In genomic region chr1:11560061-11560460, GRCh38 we compare ENCODE assay signal across 23 cellular contexts.
DNase-seq lines count a peak whose midpoint lies in the region; ATAC-seq, FAIRE-seq and TF ChIP-seq lines count a peak whose summit lies in the region.
"Had no signal": no experiment of that assay in that cellular context is flagged by ENCODE, and none has a peak within 500 bp of the region (broad histone marks: within the 10 kb centered on the region; RNA-seq: fewer than 3 reads in every experiment).

No MANE protein-coding gene starts in this region.

- TF ChIP-seq EP300 in HepG2 (IDR thresholded peaks at IDR 0.05; ENCODE audit: low read depth in 2 of 2, low read length in 2 of 2) (no peak), HepG2 (CRISPR knock-in tag; IDR thresholded peaks at IDR 0.05; ENCODE audit: borderline replicate concordance) (no peak)

- TF ChIP-seq POLR2A in HepG2 (IDR thresholded peaks at IDR 0.05; ENCODE audit: insufficient read depth in 1 of 2, low read depth in 2 of 2, low read length in 2 of 2) (no peak), right lobe of liver (IDR thresholded peaks at IDR 0.05) (no peak)

- H4K5ac ChIP-seq in mesendoderm (ENCODE audit: low read length) = no peak overlapping the region

- no peak for DNase-seq in HepG2 (ENCODE audit: low spot score)
- no peak for DNase-seq in right lobe of liver
- DNase-seq in ELF-1 (ENCODE audit: low read depth, low spot score) = peak; percentile 47
- DNase-seq in mesendoderm = peak; percentile 60
- peak; percentile 36 for DNase-seq in upper lobe of right lung
- DNase-seq in NOMO-1 treated with dmso at 0.1 percent for 144 hours (lab: John Stamatoyannopoulos, UW; ENCODE audit: unreplicated experiment) = no peak
- DNase-seq in stimulated activated naive CD4-positive, alpha-beta T cell treated with Interleukin-2 at 50 U/mL for 16 hours (lab: John Stamatoyannopoulos, UW) = no peak
- no peak for DNase-seq in GOT3 (lab: John Stamatoyannopoulos, UW)
- DNase-seq: 8988T; AML-193; Caco-2; Calu3; CD4-positive, alpha-beta T cell; CD8-positive, alpha-beta T cell; DMS79 treated with DMSO at 0.1 percent for 48 hours; GDM1 had no signal

- H3K23ac ChIP-seq in mesendoderm (ENCODE audit: low read length) = no peak overlapping the region

- intact Hi-C loops in HepG2 (cut with micrococcal nuclease; ENCODE audit: unreplicated experiment) = no loop called here
- intact Hi-C loops in right lobe of liver (cut with DNase I) = no loop called here
- intact Hi-C loops in upper lobe of right lung (cut with DNase I) = no loop called here

- H3K9me3 ChIP-seq in HepG2 (ENCODE audit: low read length) = no peaks in the 10 kb centered on the region
- H3K9me3 ChIP-seq in right lobe of liver = no peaks in the 10 kb centered on the region
- H3K9me3 ChIP-seq in upper lobe of right lung = no peaks in the 10 kb centered on the region
- H3K9me3 ChIP-seq: BLaER1 treated with 17β-estradiol and CSF1 and Interleukin-3, amounts not matched to agents 10 nM and 100 nM; Caco-2 had no signal

- no peaks in the 10 kb centered on the region for H3K4me1 ChIP-seq in HepG2 (ENCODE audit: insufficient read depth, low read length)
- H3K4me1 ChIP-seq in right lobe of liver = no peaks in the 10 kb centered on the region
- H3K4me1 ChIP-seq in mesendoderm (ENCODE audit: control insufficient read depth, low read depth, low read length) = peaks cover 42% of the 10 kb centered on the region
- H3K4me1 ChIP-seq in upper lobe of right lung = no peaks in the 10 kb centered on the region
- H3K4me1 ChIP-seq: Caco-2 had no signal

- no peak overlapping the region for H2BK15ac ChIP-seq in mesendoderm (replicated peaks; ENCODE audit: low read depth)

- H3K79me1 ChIP-seq in mesendoderm (ENCODE audit: low read length) = no peaks in the 10 kb centered on the region

- H4K8ac ChIP-seq in mesendoderm (ENCODE audit: low read depth, low read length) = no peak overlapping the region

- no TSS peak for BruUV-seq in HepG2 (replicated peaks; lab: Mats Ljungman, UMichigan)

- TF ChIP-seq CTCF in HepG2 (CRISPR knock-in tag; IDR thresholded peaks at IDR 0.05) = no peak
- TF ChIP-seq CTCF in right lobe of liver (IDR thresholded peaks at IDR 0.05) = no peak
- TF ChIP-seq CTCF in upper lobe of right lung (IDR thresholded peaks at IDR 0.05) = no peak

- peak overlapping the region; percentile 80 for H3K56ac ChIP-seq in mesendoderm (ENCODE audit: low read length)

- H3K4ac ChIP-seq in mesendoderm (ENCODE audit: low read depth, low read length) = peak overlapping the region; percentile 82

- H3K27ac ChIP-seq in HepG2 (ENCODE audit: extremely low read length, insufficient read depth, low read length) (no peak overlapping the region), right lobe of liver (no peak overlapping the region), mesendoderm (ENCODE audit: low read depth, low read length) (peak overlapping the region; percentile 14), upper lobe of right lung (no peak overlapping the region)
- H3K27ac ChIP-seq: BLaER1 treated with 17β-estradiol and CSF1 and Interleukin-3, amounts not matched to agents 10 nM and 100 nM; C4-2B had no signal

- ATAC-seq in HepG2 = no peak
- no peak for ATAC-seq in right lobe of liver
- no peak for ATAC-seq in upper lobe of right lung
- ATAC-seq: CD8-positive, alpha-beta T cell; GM12878 had no signal

- POLR2A ChIA-PET in HepG2 (lab: Yijun Ruan, JAX) = no interaction called here

- no peak for TF ChIP-seq RAD21 in HepG2 (CRISPR knock-in tag; IDR thresholded peaks at IDR 0.05)

- no peaks in the 10 kb centered on the region for H3K36me3 ChIP-seq in HepG2 (replicated peaks in 1 of 2; ENCODE audit: control insufficient read depth in 1 of 2, insufficient read depth in 2 of 2, low read length in 2 of 2)
- H3K36me3 ChIP-seq in right lobe of liver = no peaks in the 10 kb centered on the region
- H3K36me3 ChIP-seq in mesendoderm (ENCODE audit: control insufficient read depth, insufficient read depth, low read length) = no peaks in the 10 kb centered on the region
- no peaks in the 10 kb centered on the region for H3K36me3 ChIP-seq in upper lobe of right lung
- H3K36me3 ChIP-seq: BLaER1 treated with 17β-estradiol and CSF1 and Interleukin-3, amounts not matched to agents 10 nM and 100 nM had no signal

- in situ Hi-C loops in HepG2 (cut with HindIII; ENCODE audit: extremely low pct_ligation_motif_present, low pct_unique_long_range_greater_than_20kb) = no loop called here

- H2AFZ ChIP-seq in HepG2 (ENCODE audit: low read length) = no peak overlapping the region

- H4K20me1 ChIP-seq in HepG2 (ENCODE audit: insufficient read depth, low read length) = no peaks in the 10 kb centered on the region

- no peak overlapping the region for H2AK5ac ChIP-seq in mesendoderm (ENCODE audit: low read length)

- H3K27me3 ChIP-seq in HepG2 (ENCODE audit: control insufficient read depth in 1 of 2, insufficient read depth in 2 of 2, low read length in 2 of 2) = peaks cover 1 to 28% of the 10 kb centered on the region in 2 experiments; a peak in 3 of 5 replicates
- no peaks in the 10 kb centered on the region for H3K27me3 ChIP-seq in right lobe of liver
- no peaks in the 10 kb centered on the region for H3K27me3 ChIP-seq in mesendoderm (ENCODE audit: insufficient read depth, low read length, poor library complexity)
- H3K27me3 ChIP-seq in upper lobe of right lung = peaks cover 33% of the 10 kb centered on the region

- no peak overlapping the region for H2BK120ac ChIP-seq in mesendoderm (ENCODE audit: low read depth, low read length)

- H3K4me2 ChIP-seq in HepG2 (ENCODE audit: low read depth, low read length) (no peak overlapping the region), mesendoderm (ENCODE audit: low read length) (no peak overlapping the region)
- H3K4me2 ChIP-seq: BLaER1 treated with 17β-estradiol and CSF1 and Interleukin-3, amounts not matched to agents 10 nM and 100 nM had no signal

- no peak for FAIRE-seq in HepG2 (lab: Jason Lieb, UNC)
- FAIRE-seq: A204.1, D721Med, GM12878, GM12892, GM18507 had no signal

- CTCF ChIA-PET in HepG2 (lab: Yijun Ruan, JAX; ENCODE audit: low intra/inter-chr PET ratio, low total read pairs) = no interaction called here

- H3K4me3 ChIP-seq in HepG2 (replicated peaks in 1 of 3; ENCODE audit: insufficient read depth in 1 of 3, low read depth in 2 of 3, low read length in 3 of 3) = no peak overlapping the region
- no peak overlapping the region for H3K4me3 ChIP-seq in right lobe of liver
- no peak overlapping the region for H3K4me3 ChIP-seq in mesendoderm (ENCODE audit: low read length)
- no peak overlapping the region for H3K4me3 ChIP-seq in upper lobe of right lung
- H3K4me3 ChIP-seq: BLaER1 treated with 17β-estradiol and CSF1 and Interleukin-3, amounts not matched to agents 10 nM and 100 nM; GM12878 had no signal

- WGBS in HepG2 (ENCODE audit: low lambda C conversion rate) = 16% methylated on average over 6 of the region's 8 CpGs
- WGBS in right lobe of liver (ENCODE audit: insufficient coverage, low coverage, low lambda C conversion rate, missing lambda C conversion rate) = 49% methylated on average over 7 of the region's 8 CpGs
- WGBS in mesendoderm (ENCODE audit: extremely low coverage, insufficient coverage, low lambda C conversion rate) = no CpG with 5 or more reads among the region's 8 CpGs

- H3K18ac ChIP-seq in mesendoderm (ENCODE audit: low read length) = no peak overlapping the region

- H2BK5ac ChIP-seq in mesendoderm (ENCODE audit: low read length) = peak overlapping the region; percentile 86

- no peaks in the 10 kb centered on the region for H3K79me2 ChIP-seq in HepG2 (ENCODE audit: insufficient read depth, low read length)
- no peaks in the 10 kb centered on the region for H3K79me2 ChIP-seq in mesendoderm (ENCODE audit: control insufficient read depth, insufficient read depth, low read length)

- H3K9ac ChIP-seq in HepG2 (ENCODE audit: insufficient read depth, low read depth, low read length) = no peak overlapping the region
- peak overlapping the region; percentile 35 for H3K9ac ChIP-seq in mesendoderm (ENCODE audit: low read length)
- H3K9ac ChIP-seq: BLaER1 treated with 17β-estradiol and CSF1 and Interleukin-3, amounts not matched to agents 10 nM and 100 nM had no signal

TF ChIP-seq in HepG2, 621 proteins besides CTCF, POLR2A, EP300 and RAD21:
- peak; percentile 34 to 61; a peak in 3 of 4 replicates for TF ChIP-seq MAFK (conservative IDR thresholded peaks at IDR 0.05 in 1 of 2, IDR thresholded peaks at IDR 0.05 in 1 of 2; ENCODE audit: low read length in 2 of 2)
- no peak for TF ChIP-seq ZNF44 (CRISPR knock-in tag; IDR thresholded peaks at IDR 0.05)

Comparison
In these comparisons a context has a peak if more than half of its experiments do, and no peak if none do; other contexts are left out.
1. DNase-seq: peak in ELF-1 (single experiment), mesendoderm (single experiment) and upper lobe of right lung (single experiment); none in HepG2 (single experiment), right lobe of liver (0 of 3), NOMO-1 treated with dmso at 0.1 percent for 144 hours (single experiment), stimulated activated naive CD4-positive, alpha-beta T cell treated with Interleukin-2 at 50 U/mL for 16 hours (single experiment) and GOT3 (single experiment).